In the genomic region with DNA sequence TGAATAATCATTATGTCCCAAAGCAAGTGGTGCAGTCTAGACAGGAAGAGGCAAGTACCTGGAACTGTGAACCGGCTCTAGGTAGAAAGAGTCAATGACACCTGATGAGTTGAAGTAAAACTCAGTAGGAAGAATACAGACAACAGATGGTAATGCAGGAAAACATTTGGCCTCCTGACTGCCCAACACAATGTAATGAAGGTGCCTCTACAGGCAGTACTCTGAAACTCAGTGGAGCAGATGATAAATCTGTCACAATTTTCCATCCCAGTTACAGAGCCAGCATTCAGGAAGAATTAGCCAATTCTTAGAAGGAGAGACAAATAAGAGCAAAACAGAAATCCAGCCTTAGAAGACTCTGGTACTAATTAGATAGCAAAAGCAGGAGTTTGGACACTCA, we compare ENCODE assay signal across 19 cellular contexts.
DNase-seq lines count a peak whose midpoint lies in the region; ATAC-seq, FAIRE-seq and TF ChIP-seq lines count a peak whose summit lies in the region.
"Had no signal": no experiment of that assay in that cellular context is flagged by ENCODE, and none has a peak within 500 bp of the region (broad histone marks: within the 10 kb centered on the region; RNA-seq: fewer than 3 reads in every experiment).

No MANE protein-coding gene starts in this region.

- H2BK15ac ChIP-seq in mesenchymal stem cell (ENCODE audit: low read depth, poor library complexity, severe bottlenecking), result no peak overlapping the region

- in situ Hi-C loops in K562 (cut with MboI), result no loop called here

- H3K18ac ChIP-seq in mesenchymal stem cell (ENCODE audit: low read depth in 1 of 2, low read length in 2 of 2), result no peak overlapping the region

- H3K27ac Mint-ChIP-seq in mesothelial cell of epicardium, result no peak overlapping the region
- H3K27ac Mint-ChIP-seq: CD8-positive, alpha-beta memory T cell had no signal

- no peaks in the 10 kb centered on the region for H3K27me3 Mint-ChIP-seq in mesothelial cell of epicardium (ENCODE audit: low read depth)
- H3K27me3 Mint-ChIP-seq: CD8-positive, alpha-beta memory T cell had no signal

- no peaks in the 10 kb centered on the region for H3K9me1 ChIP-seq in K562 (ENCODE audit: control insufficient read depth, insufficient read depth, low read length)

- BruUV-seq in K562 (replicated peaks; lab: Mats Ljungman, UMichigan), result no TSS peak

- H3K4me1 ChIP-seq in K562 (replicated peaks in 1 of 2; ENCODE audit: control insufficient read depth in 2 of 2, insufficient read depth in 2 of 2, low read length in 2 of 2) (no peaks in the 10 kb centered on the region), mesenchymal stem cell (ENCODE audit: control insufficient read depth, insufficient read depth, low read depth, low read length) (peaks cover 4% of the 10 kb centered on the region), thyroid gland (peaks cover 12 to 18% of the 10 kb centered on the region in 2 donors), Karpas-422 (ENCODE audit: low read length) (no peaks in the 10 kb centered on the region)
- H3K4me1 ChIP-seq: BLaER1, Caco-2 had no signal

- no peaks in the 10 kb centered on the region for H3K79me2 ChIP-seq in K562 (ENCODE audit: control insufficient read depth, insufficient read depth, low read length)
- no peaks in the 10 kb centered on the region for H3K79me2 ChIP-seq in Karpas-422 (ENCODE audit: low read length)

- H3K36me3 ChIP-seq in K562 (ENCODE audit: control insufficient read depth, insufficient read depth, low read length) (no peaks in the 10 kb centered on the region), mesenchymal stem cell (ENCODE audit: control insufficient read depth in 1 of 2, insufficient read depth in 2 of 2, low read depth in 1 of 2, low read length in 2 of 2) (no peaks in the 10 kb centered on the region), thyroid gland (no peaks in the 10 kb centered on the region), Karpas-422 (ENCODE audit: insufficient read depth, low read length) (no peaks in the 10 kb centered on the region)
- H3K36me3 ChIP-seq: BLaER1 had no signal

- TF ChIP-seq RAD21 in K562 (CRISPR knock-in tag; conservative IDR thresholded peaks at IDR 0.05 in 1 of 2, IDR thresholded peaks at IDR 0.05 in 1 of 2), result no peak

- intact Hi-C loops in K562 (cut with micrococcal nuclease) (no loop called here), thyroid gland (cut with DNase I) (no loop called here)

- no peak overlapping the region for H3K23ac ChIP-seq in mesenchymal stem cell (ENCODE audit: low read length in 2 of 2)

- no peak overlapping the region for H3K9ac ChIP-seq in K562 (ENCODE audit: insufficient read depth in 1 of 2, low read depth in 2 of 2, low read length in 2 of 2)
- H3K9ac ChIP-seq in mesenchymal stem cell (ENCODE audit: low read length), result no peak overlapping the region
- no peak overlapping the region for H3K9ac ChIP-seq in Karpas-422 (ENCODE audit: low read length)
- H3K9ac ChIP-seq: BLaER1 had no signal

- H3K9me2 ChIP-seq in Karpas-422 (replicated peaks; ENCODE audit: insufficient read depth, low read length), result no peaks in the 10 kb centered on the region

- H3K9me3 ChIP-seq in K562 (replicated peaks; ENCODE audit: control insufficient read depth, insufficient read depth, low read depth, low read length), result no peaks in the 10 kb centered on the region; the same call in 1 of the 2 replicates
- no peaks in the 10 kb centered on the region for H3K9me3 ChIP-seq in mesenchymal stem cell (ENCODE audit: control insufficient read depth, low read length)
- no peaks in the 10 kb centered on the region for H3K9me3 ChIP-seq in thyroid gland
- H3K9me3 ChIP-seq in Karpas-422 (ENCODE audit: low read length), result no peaks in the 10 kb centered on the region
- H3K9me3 ChIP-seq: BLaER1, Caco-2 had no signal

- TF ChIP-seq EP300 in K562 (IDR thresholded peaks at IDR 0.05; ENCODE audit: low read length), result no peak

- H2AK5ac ChIP-seq in mesenchymal stem cell (ENCODE audit: low read length, severe bottlenecking), result peak overlapping the region; percentile 92

- H3K4ac ChIP-seq in mesenchymal stem cell (ENCODE audit: low read depth in 1 of 2, low read length in 2 of 2), result no peak overlapping the region

- no peaks in the 10 kb centered on the region for H3K4me1 Mint-ChIP-seq in mesothelial cell of epicardium
- H3K4me1 Mint-ChIP-seq: CD8-positive, alpha-beta memory T cell had no signal

- no peaks in the 10 kb centered on the region for H4K20me1 ChIP-seq in K562 (replicated peaks; ENCODE audit: control insufficient read depth, insufficient read depth, low read length)
- H4K20me1 ChIP-seq in Karpas-422 (ENCODE audit: insufficient read depth, low read depth, low read length), result no peaks in the 10 kb centered on the region
- H4K20me1 ChIP-seq: BLaER1 had no signal

- DNase-seq in NCI-H524 (lab: John Stamatoyannopoulos, UW) (peak; percentile 6 to 62), NCI-H524 treated with DMSO at 0.1 percent for 48 hours (lab: John Stamatoyannopoulos, UW) (no peak), K562 (ENCODE audit: extremely low read depth in 1 of 4, low spot score in 3 of 4) (no peak), mesenchymal stem cell (no peak), thyroid gland (no peak), Karpas-422 (no peak), frontal cortex (ENCODE audit: low spot score in 2 of 2) (no peak), mesothelial cell of epicardium (ENCODE audit: low spot score in 2 of 2, unreplicated experiment in 2 of 2) (no peak)
- DNase-seq: 8988T; AML-193; Caco-2; CD8-positive, alpha-beta memory T cell; DND-41; GF-D8 had no signal

- H3K4me3 ChIP-seq in K562 (no peak overlapping the region), mesenchymal stem cell (ENCODE audit: insufficient read depth in 1 of 2, low read depth in 1 of 2, low read length in 2 of 2) (no peak overlapping the region), thyroid gland (replicated peaks in 1 of 3) (no peak overlapping the region), Karpas-422 (ENCODE audit: low read length) (no peak overlapping the region)
- H3K4me3 ChIP-seq: BLaER1 had no signal

- H3K4me3 Mint-ChIP-seq in mesothelial cell of epicardium, result no peak overlapping the region
- H3K4me3 Mint-ChIP-seq: CD8-positive, alpha-beta memory T cell had no signal

- CTCF ChIA-PET in K562 (lab: Yijun Ruan, JAX; ENCODE audit: low intra/inter-chr PET ratio), result no interaction called here

- no peaks in the 10 kb centered on the region for H3K36me3 Mint-ChIP-seq in mesothelial cell of epicardium
- H3K36me3 Mint-ChIP-seq: CD8-positive, alpha-beta memory T cell had no signal

- H3K27me3 ChIP-seq in K562 (ENCODE audit: control insufficient read depth in 2 of 2, insufficient read depth in 2 of 2, low read length in 2 of 2), result no peaks in the 10 kb centered on the region
- no peaks in the 10 kb centered on the region for H3K27me3 ChIP-seq in mesenchymal stem cell (ENCODE audit: control insufficient read depth in 1 of 2, insufficient read depth in 1 of 2, low read length in 2 of 2)
- no peaks in the 10 kb centered on the region for H3K27me3 ChIP-seq in thyroid gland
- H3K27me3 ChIP-seq in Karpas-422 (ENCODE audit: low read length), result no peaks in the 10 kb centered on the region
- H3K27me3 ChIP-seq: BLaER1 had no signal

- no peak overlapping the region for H3K14ac ChIP-seq in mesenchymal stem cell (ENCODE audit: low read length in 2 of 2)

- no peak overlapping the region for H3K27ac ChIP-seq in K562 (ENCODE audit: extremely low read depth, low read depth, low read length)
- H3K27ac ChIP-seq in mesenchymal stem cell (ENCODE audit: low read length, poor library complexity, severe bottlenecking), result peak overlapping the region; percentile 66
- H3K27ac ChIP-seq in thyroid gland, result peak overlapping the region; percentile 1 to 64 (median 53)
- H3K27ac ChIP-seq in Karpas-422 (ENCODE audit: low read length), result no peak overlapping the region
- H3K27ac ChIP-seq: BLaER1, HL-60 had no signal

- H2BK12ac ChIP-seq in mesenchymal stem cell (ENCODE audit: low read length in 2 of 2), result no peak overlapping the region

- ATAC-seq in K562, result no peak; the same call in 2 of the 3 replicates
- ATAC-seq: HCT116 had no signal

- FAIRE-seq in K562 (lab: Jason Lieb, UNC), result no peak
- no peak for FAIRE-seq in frontal cortex (lab: Jason Lieb, UNC)
- FAIRE-seq: GM19239, H54 had no signal

- H3K4me2 ChIP-seq in K562 (ENCODE audit: insufficient read depth, low read length), result no peak overlapping the region
- H3K4me2 ChIP-seq in mesenchymal stem cell (ENCODE audit: low read length, poor library complexity, severe bottlenecking), result no peak overlapping the region
- no peak overlapping the region for H3K4me2 ChIP-seq in Karpas-422 (ENCODE audit: low read depth, low read length, poor library complexity, severe bottlenecking)
- H3K4me2 ChIP-seq: BLaER1 had no signal

- no peak overlapping the region for H4K8ac ChIP-seq in mesenchymal stem cell (ENCODE audit: low read length)

- H3K9me3 Mint-ChIP-seq in mesothelial cell of epicardium, result peaks cover 5% of the 10 kb centered on the region

- H2BK5ac ChIP-seq in mesenchymal stem cell (ENCODE audit: low read depth, low read length, poor library complexity, severe bottlenecking), result no peak overlapping the region

- no peaks in the 10 kb centered on the region for H3K79me1 ChIP-seq in mesenchymal stem cell (replicated peaks; ENCODE audit: low read length, poor library complexity, severe bottlenecking)

- WGBS in K562 (ENCODE audit: insufficient coverage, low coverage, missing lambda C conversion rate), result 0% methylated on average over 1 of the region's 1 CpG
- 100% methylated on average over 1 of the region's 1 CpG for WGBS in mesenchymal stem cell
- WGBS in thyroid gland, 2 donors, result 58 to 64% methylated on average over 1 of the region's 1 CpG

- POLR2A ChIA-PET in K562 (lab: Yijun Ruan, JAX), result no interaction called here

- no peak overlapping the region for H2BK120ac ChIP-seq in mesenchymal stem cell (ENCODE audit: low read depth, low read length)

- H2AFZ ChIP-seq in K562 (ENCODE audit: low read depth, low read length) (no peak overlapping the region), mesenchymal stem cell (ENCODE audit: low read depth, low read length) (peak overlapping the region; percentile 14), Karpas-422 (ENCODE audit: low read length) (no peak overlapping the region)

- TF ChIP-seq CTCF in K562 (IDR thresholded peaks at IDR 0.05 in 2 of 3, conservative IDR thresholded peaks at IDR 0.05 in 1 of 3; ENCODE audit: insufficient read depth in 2 of 3, low read depth in 1 of 3, low read length in 3 of 3) (no peak), thyroid gland (IDR thresholded peaks at IDR 0.05) (peak in 1 of 6 experiments; percentile 3), mesothelial cell of epicardium (IDR thresholded peaks at IDR 0.05; ENCODE audit: unreplicated experiment) (no peak)

- TF ChIP-seq POLR2A in K562 (conservative IDR thresholded peaks at IDR 0.05) (no peak), thyroid gland (IDR thresholded peaks at IDR 0.05) (no peak)

- H4K91ac ChIP-seq in mesenchymal stem cell (ENCODE audit: low read length), result no peak overlapping the region

TF ChIP-seq in K562, 482 proteins besides CTCF, POLR2A, EP300 and RAD21 (continues in another document):
- TF ChIP-seq TSC22D4 (tag; IDR thresholded peaks at IDR 0.05), result peak; percentile 19; the same call in 1 of the 2 replicates
- TF ChIP-seq KLF10 (CRISPR knock-in tag; IDR thresholded peaks at IDR 0.05), result peak; percentile 56; the same call in 1 of the 2 replicates

Comparison
In these comparisons a context has a peak if more than half of its experiments do, and no peak if none do; other contexts are left out.
1. DNase-seq: peak in NCI-H524 (2 of 2); none in NCI-H524 treated with DMSO at 0.1 percent for 48 hours (single experiment), K562 (0 of 4), mesenchymal stem cell (single experiment), thyroid gland (0 of 2), Karpas-422 (single experiment), frontal cortex (0 of 2) and mesothelial cell of epicardium (0 of 2).
2. H3K27ac ChIP-seq: peak in mesenchymal stem cell (single experiment) and thyroid gland (3 of 3); none in K562 (single experiment) and Karpas-422 (single experiment).